12 cellular contexts compared by ENCODE assay signal in the genomic region with DNA sequence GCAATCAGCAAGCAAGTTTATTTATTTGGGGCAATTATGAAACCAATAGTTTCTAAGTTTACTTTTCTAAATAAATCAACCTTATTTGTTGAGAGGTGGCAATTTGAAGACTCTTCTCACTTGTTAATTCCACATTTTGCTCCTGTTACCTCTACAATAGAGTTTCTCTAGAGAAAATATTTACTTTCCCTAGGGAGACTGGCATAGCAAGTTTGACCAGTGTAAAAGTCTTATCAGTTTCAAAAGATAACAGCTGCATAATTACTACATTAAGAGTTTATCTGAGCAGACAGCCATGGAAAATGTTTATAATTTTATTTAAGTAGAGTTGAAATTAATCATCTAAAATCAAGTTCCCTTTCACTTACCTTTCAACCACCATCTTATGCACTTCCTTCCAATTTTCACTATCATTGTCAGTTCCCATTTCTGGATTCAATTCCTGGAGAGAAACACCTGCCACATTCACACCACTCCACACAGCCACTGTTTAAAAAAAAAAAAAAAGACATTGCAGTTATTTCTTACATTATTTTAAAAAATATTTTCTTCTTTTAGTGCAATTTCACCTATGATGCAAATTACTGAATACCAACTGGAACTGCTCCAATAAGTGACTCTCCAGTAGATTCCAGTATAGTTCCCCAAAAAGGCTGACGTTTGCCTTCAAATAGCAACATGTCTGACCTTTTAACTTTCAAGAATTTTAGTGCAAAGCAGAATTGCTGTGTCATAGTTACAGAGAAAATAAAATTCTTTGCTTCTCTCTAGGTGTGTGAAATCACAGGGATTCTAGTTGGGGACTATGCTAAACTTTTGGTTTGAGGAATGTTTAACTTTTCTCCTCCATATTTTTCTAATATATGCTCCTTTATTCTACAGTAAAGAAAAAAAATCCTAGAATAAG. TPM values are rescaled to one million over a fixed set of nuclear protein-coding genes. Genes with fewer than 3 reads are reported as not detected.
A peak's percentile ranks its signal among the peaks of the same experiment; 100 is the strongest.
DNase-seq lines count a peak whose midpoint lies in the region; ATAC-seq and TF ChIP-seq lines count a peak whose summit lies in the region.
"Had no signal": no experiment of that assay in that cellular context is flagged by ENCODE, and none has a peak within 500 bp of the region (broad histone marks: within the 10 kb centered on the region; RNA-seq: fewer than 3 reads in every experiment).

No MANE protein-coding gene starts in this region.

- no peak overlapping the region for H3K4me3 Mint-ChIP-seq in HFFc6
- peak overlapping the region in 6 of 10 donors; percentile 2 to 54 (median 26) for H3K4me3 Mint-ChIP-seq in naive thymus-derived CD8-positive, alpha-beta T cell
- H3K4me3 Mint-ChIP-seq in activated T-helper 2 cell treated with anti-CD3 and anti-CD28 coated beads, Interferon-gamma antibody, Interleukin-2, Interleukin-4, amounts not matched to agents 10 μg/mL and 5 μg/mL and 100 μg/mL, durations not matched to agents 14 hours and 24 hours and 36 hours (ENCODE audit: low read depth): no peak overlapping the region
- H3K4me3 Mint-ChIP-seq: natural killer cell had no signal

- H3K36me3 Mint-ChIP-seq in HFFc6 (ENCODE audit: low read depth): peaks cover 40% of the 10 kb centered on the region
- H3K36me3 Mint-ChIP-seq in naive thymus-derived CD8-positive, alpha-beta T cell: peaks cover 34 to 91% (median 71%) of the 10 kb centered on the region in 3 donors
- peaks cover 86% of the 10 kb centered on the region for H3K36me3 Mint-ChIP-seq in activated T-helper 2 cell treated with anti-CD3 and anti-CD28 coated beads, Interferon-gamma antibody, Interleukin-2, Interleukin-4, amounts not matched to agents 10 μg/mL and 5 μg/mL and 100 μg/mL, durations not matched to agents 14 hours and 24 hours and 36 hours (ENCODE audit: low read depth)

- H3K4me1 Mint-ChIP-seq in HFFc6 (ENCODE audit: low read depth): peaks cover 8% of the 10 kb centered on the region; the same call in 1 of the 2 replicates
- H3K4me1 Mint-ChIP-seq in naive thymus-derived CD8-positive, alpha-beta T cell: peaks cover 20 to 58% (median 47%) of the 10 kb centered on the region in 4 donors
- H3K4me1 Mint-ChIP-seq in activated T-helper 2 cell treated with anti-CD3 and anti-CD28 coated beads, Interferon-gamma antibody, Interleukin-2, Interleukin-4, amounts not matched to agents 10 μg/mL and 5 μg/mL and 100 μg/mL, durations not matched to agents 14 hours and 24 hours and 36 hours (ENCODE audit: low read depth): peaks cover 32% of the 10 kb centered on the region
- H3K4me1 Mint-ChIP-seq: natural killer cell had no signal

- POLR2A ChIA-PET in naive thymus-derived CD8-positive, alpha-beta T cell (lab: Charles Lee): interaction anchor here (0.6 to 1.4 kb wide), 5 partner anchors 13 to 80 kb away, joined by 3 to 7 read pairs (median 3); no protein-coding TSS in a partner anchor
- POLR2A ChIA-PET in HEK293T (lab: Yijun Ruan, JAX): no interaction called here

- DNase-seq in NCI-H510A treated with DMSO at 0.1 percent for 48 hours (lab: John Stamatoyannopoulos, UW): peak; percentile 11
- no peak for DNase-seq in NCI-H510A (lab: John Stamatoyannopoulos, UW)
- no peak for DNase-seq in HFFc6
- DNase-seq in astrocyte of the spinal cord (ENCODE audit: low read depth, low spot score): peak; percentile 20
- DNase-seq in naive thymus-derived CD8-positive, alpha-beta T cell: no peak
- no peak for DNase-seq in HEK293T (ENCODE audit: extremely low spot score)
- no peak for DNase-seq in activated CD4-positive, alpha-beta T cell treated with anti-CD3 and anti-CD28 coated beads, Interleukin-2, amount 50 U/mL, for 48 hours
- no peak for DNase-seq in activated T-helper 2 cell treated with anti-CD3 and anti-CD28 coated beads, Interferon-gamma antibody, Interleukin-2, Interleukin-4, amounts not matched to agents 10 μg/mL and 5 μg/mL and 100 μg/mL, durations not matched to agents 14 hours and 24 hours and 36 hours (ENCODE audit: low spot score)
- DNase-seq: DND-41, KG1, natural killer cell, NCI-H2171 treated with DMSO at 0.1 percent for 48 hours had no signal

- H3K27me3 Mint-ChIP-seq in HFFc6 (ENCODE audit: insufficient read depth): no peaks in the 10 kb centered on the region
- H3K27me3 Mint-ChIP-seq in naive thymus-derived CD8-positive, alpha-beta T cell: no peaks in the 10 kb centered on the region
- H3K27me3 Mint-ChIP-seq in activated T-helper 2 cell treated with anti-CD3 and anti-CD28 coated beads, Interferon-gamma antibody, Interleukin-2, Interleukin-4, amounts not matched to agents 10 μg/mL and 5 μg/mL and 100 μg/mL, durations not matched to agents 14 hours and 24 hours and 36 hours (ENCODE audit: low read depth): no peaks in the 10 kb centered on the region

- intact Hi-C loops in activated T-helper 2 cell treated with anti-CD3 and anti-CD28 coated beads, Interferon-gamma antibody, Interleukin-2, Interleukin-4, amounts not matched to agents 10 μg/mL and 5 μg/mL and 100 μg/mL, durations not matched to agents 14 hours and 24 hours and 36 hours (cut with micrococcal nuclease): no loop called here

- no peak for ATAC-seq in naive thymus-derived CD8-positive, alpha-beta T cell
- ATAC-seq: natural killer cell had no signal

- H3K27ac Mint-ChIP-seq in HFFc6: 0 out of 2 replicates have a peak overlapping the region, but pooled peaks have one; percentile 5
- peak overlapping the region in 9 of 10 donors; percentile 66 to 91 (median 79) for H3K27ac Mint-ChIP-seq in naive thymus-derived CD8-positive, alpha-beta T cell
- no peak overlapping the region for H3K27ac Mint-ChIP-seq in activated T-helper 2 cell treated with anti-CD3 and anti-CD28 coated beads, Interferon-gamma antibody, Interleukin-2, Interleukin-4, amounts not matched to agents 10 μg/mL and 5 μg/mL and 100 μg/mL, durations not matched to agents 14 hours and 24 hours and 36 hours
- H3K27ac Mint-ChIP-seq: natural killer cell had no signal

- in situ Hi-C loops in astrocyte of the spinal cord (cut with HindIII; ENCODE audit: low sequenced_read_pairs): no loop called here

- CTCF ChIA-PET in HEK293T (lab: Yijun Ruan, JAX): no interaction called here

- H3K4me3 ChIP-seq in astrocyte of the spinal cord (ENCODE audit: low read depth, low read length): no peak overlapping the region

- no peaks in the 10 kb centered on the region for H3K9me3 Mint-ChIP-seq in HFFc6
- H3K9me3 Mint-ChIP-seq in naive thymus-derived CD8-positive, alpha-beta T cell: no peaks in the 10 kb centered on the region
- H3K9me3 Mint-ChIP-seq in activated T-helper 2 cell treated with anti-CD3 and anti-CD28 coated beads, Interferon-gamma antibody, Interleukin-2, Interleukin-4, amounts not matched to agents 10 μg/mL and 5 μg/mL and 100 μg/mL, durations not matched to agents 14 hours and 24 hours and 36 hours: no peaks in the 10 kb centered on the region
- H3K9me3 Mint-ChIP-seq: natural killer cell had no signal

- TF ChIP-seq CTCF in HFFc6 (IDR thresholded peaks at IDR 0.05) (no peak), astrocyte of the spinal cord (IDR thresholded peaks at IDR 0.05; ENCODE audit: low read depth, low read length) (no peak)

TF ChIP-seq in HEK293T, 16 proteins besides CTCF, POLR2A, EP300 and RAD21:
- TF ChIP-seq NFRKB (IDR thresholded peaks at IDR 0.05) (no peak), BHLHE40 (IDR thresholded peaks at IDR 0.05; ENCODE audit: borderline replicate concordance) (no peak), HDGF (IDR thresholded peaks at IDR 0.05; ENCODE audit: borderline replicate concordance) (no peak), L3MBTL2 (conservative IDR thresholded peaks at IDR 0.05) (no peak), ZNF384 (IDR thresholded peaks at IDR 0.05) (no peak), CTBP1 (IDR thresholded peaks at IDR 0.05; ENCODE audit: borderline replicate concordance) (no peak), ELF4 (IDR thresholded peaks at IDR 0.05) (no peak), SUZ12 (IDR thresholded peaks at IDR 0.05) (no peak), LEF1 (IDR thresholded peaks at IDR 0.05; ENCODE audit: borderline replicate concordance) (no peak), SP1 (IDR thresholded peaks at IDR 0.05) (no peak), FOXM1 (IDR thresholded peaks at IDR 0.05; ENCODE audit: borderline replicate concordance) (no peak), TARDBP (IDR thresholded peaks at IDR 0.05) (no peak), FOXK2 (IDR thresholded peaks at IDR 0.05) (no peak), ARNT (IDR thresholded peaks at IDR 0.05) (no peak), FOXA1 (IDR thresholded peaks at IDR 0.05) (no peak)
- TF ChIP-seq, protein P1, sequence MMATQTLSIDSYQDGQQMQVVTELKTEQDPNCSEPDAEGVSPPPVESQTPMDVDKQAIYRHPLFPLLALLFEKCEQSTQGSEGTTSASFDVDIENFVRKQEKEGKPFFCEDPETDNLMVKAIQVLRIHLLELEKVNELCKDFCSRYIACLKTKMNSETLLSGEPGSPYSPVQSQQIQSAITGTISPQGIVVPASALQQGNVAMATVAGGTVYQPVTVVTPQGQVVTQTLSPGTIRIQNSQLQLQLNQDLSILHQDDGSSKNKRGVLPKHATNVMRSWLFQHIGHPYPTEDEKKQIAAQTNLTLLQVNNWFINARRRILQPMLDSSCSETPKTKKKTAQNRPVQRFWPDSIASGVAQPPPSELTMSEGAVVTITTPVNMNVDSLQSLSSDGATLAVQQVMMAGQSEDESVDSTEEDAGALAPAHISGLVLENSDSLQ (IDR thresholded peaks at IDR 0.05): no peak
TF ChIP-seq in HEK293T: peak in this region for 0.

RNA-seq across cellular contexts. Expression of a gene that starts 19.4 kb away (rescaled TPM):
- total RNA-seq in HFFc6 (2021; fragmentation: NEBNext Ultra II Directional; extraction: Animal tissue kit (Norgen Biotek cat#: 25700)): 100 to 1,000 TPM; 635 to 852 (median 715) TPM
- total RNA-seq in naive thymus-derived CD8-positive, alpha-beta T cell: 1,000 to 10,000 TPM; 1,266 to 1,370 TPM
- 1,000 to 10,000 TPM; 1,691 to 2,368 (median 2,237) TPM for polyA plus RNA-seq in naive thymus-derived CD8-positive, alpha-beta T cell
- total RNA-seq in activated T-helper 2 cell treated with anti-CD3 and anti-CD28 coated beads, Interferon-gamma antibody, Interleukin-2, Interleukin-4, amounts not matched to agents 10 μg/mL and 5 μg/mL and 100 μg/mL, durations not matched to agents 14 hours and 24 hours and 36 hours: 1,305 and 1,321 TPM in 2 replicates

RNA-seq across cellular contexts. Expression of a gene that starts 33.6 kb away (rescaled TPM):
- not detected for total RNA-seq in HFFc6 (2021; fragmentation: NEBNext Ultra II Directional; extraction: Animal tissue kit (Norgen Biotek cat#: 25700))
- under 1 TPM in 1 of 2 experiments, not detected in 1; 0.31 TPM for total RNA-seq in naive thymus-derived CD8-positive, alpha-beta T cell
- polyA plus RNA-seq in naive thymus-derived CD8-positive, alpha-beta T cell: not detected
- total RNA-seq in activated T-helper 2 cell treated with anti-CD3 and anti-CD28 coated beads, Interferon-gamma antibody, Interleukin-2, Interleukin-4, amounts not matched to agents 10 μg/mL and 5 μg/mL and 100 μg/mL, durations not matched to agents 14 hours and 24 hours and 36 hours: 0.07 and 0.14 TPM in 2 replicates
- total RNA-seq: natural killer cell had no signal

Comparison
In these comparisons a context has a peak if more than half of its experiments do, and no peak if none do; other contexts are left out.
1. DNase-seq: peak in NCI-H510A treated with DMSO at 0.1 percent for 48 hours (single experiment) and astrocyte of the spinal cord (single experiment); none in NCI-H510A (single experiment), HFFc6 (single experiment), naive thymus-derived CD8-positive, alpha-beta T cell (0 of 10), HEK293T (single experiment), activated CD4-positive, alpha-beta T cell treated with anti-CD3 and anti-CD28 coated beads, Interleukin-2, amount 50 U/mL, for 48 hours (0 of 2) and activated T-helper 2 cell treated with anti-CD3 and anti-CD28 coated beads, Interferon-gamma antibody, Interleukin-2, Interleukin-4, amounts not matched to agents 10 μg/mL and 5 μg/mL and 100 μg/mL, durations not matched to agents 14 hours and 24 hours and 36 hours (single experiment).
2. H3K4me3 Mint-ChIP-seq: peak in naive thymus-derived CD8-positive, alpha-beta T cell (6 of 10); none in HFFc6 (single experiment) and activated T-helper 2 cell treated with anti-CD3 and anti-CD28 coated beads, Interferon-gamma antibody, Interleukin-2, Interleukin-4, amounts not matched to agents 10 μg/mL and 5 μg/mL and 100 μg/mL, durations not matched to agents 14 hours and 24 hours and 36 hours (single experiment).